Comparison of ENCODE assay signal across 1 cellular context in the genomic region with DNA sequence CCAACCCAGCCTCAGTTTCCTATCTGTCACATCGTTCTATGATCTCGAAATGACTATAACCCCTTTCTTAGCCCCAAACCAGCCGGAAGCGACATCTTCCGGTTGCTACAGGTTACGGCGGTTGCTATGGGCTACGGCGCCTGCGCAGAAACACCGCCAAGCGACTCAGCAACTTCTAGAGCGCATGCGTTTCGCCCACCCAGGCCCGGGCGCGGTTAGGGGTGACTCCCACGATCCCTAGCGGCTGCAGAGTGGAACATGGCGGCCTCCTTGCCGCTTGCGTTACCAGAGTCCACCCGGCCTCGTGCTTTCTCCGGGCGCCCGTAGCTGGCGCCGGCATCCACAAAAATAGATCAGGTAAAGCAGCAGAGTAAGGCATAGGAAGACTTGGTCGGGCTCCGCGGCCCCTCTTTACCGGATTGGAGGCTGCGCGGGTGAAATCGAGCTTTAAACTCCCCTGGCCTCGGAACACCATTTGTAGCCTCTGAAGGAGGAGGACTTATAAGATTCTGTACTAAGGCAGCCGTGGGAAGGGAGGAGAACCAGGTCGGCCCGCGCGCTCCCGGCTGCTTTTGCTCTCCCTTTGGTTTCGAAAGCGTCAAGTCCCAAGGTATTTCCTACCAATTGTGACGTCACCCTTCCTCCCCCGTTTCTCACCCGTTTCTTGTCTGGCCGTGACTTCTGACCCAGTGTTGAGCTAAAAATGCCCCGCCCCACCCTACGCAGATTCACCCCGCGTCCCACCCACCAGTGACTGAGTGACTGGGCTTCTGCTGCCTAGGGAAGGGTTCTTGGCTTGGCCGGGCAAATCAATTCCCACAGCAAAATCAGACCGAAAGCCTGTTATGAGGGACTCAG.
TF ChIP-seq lines count a peak whose summit lies in the region.

No MANE protein-coding gene starts in this region.

TF ChIP-seq in K562, 482 proteins besides CTCF, POLR2A, EP300 and RAD21 (continued from another document and continues in another):
- TF ChIP-seq, protein P1, sequence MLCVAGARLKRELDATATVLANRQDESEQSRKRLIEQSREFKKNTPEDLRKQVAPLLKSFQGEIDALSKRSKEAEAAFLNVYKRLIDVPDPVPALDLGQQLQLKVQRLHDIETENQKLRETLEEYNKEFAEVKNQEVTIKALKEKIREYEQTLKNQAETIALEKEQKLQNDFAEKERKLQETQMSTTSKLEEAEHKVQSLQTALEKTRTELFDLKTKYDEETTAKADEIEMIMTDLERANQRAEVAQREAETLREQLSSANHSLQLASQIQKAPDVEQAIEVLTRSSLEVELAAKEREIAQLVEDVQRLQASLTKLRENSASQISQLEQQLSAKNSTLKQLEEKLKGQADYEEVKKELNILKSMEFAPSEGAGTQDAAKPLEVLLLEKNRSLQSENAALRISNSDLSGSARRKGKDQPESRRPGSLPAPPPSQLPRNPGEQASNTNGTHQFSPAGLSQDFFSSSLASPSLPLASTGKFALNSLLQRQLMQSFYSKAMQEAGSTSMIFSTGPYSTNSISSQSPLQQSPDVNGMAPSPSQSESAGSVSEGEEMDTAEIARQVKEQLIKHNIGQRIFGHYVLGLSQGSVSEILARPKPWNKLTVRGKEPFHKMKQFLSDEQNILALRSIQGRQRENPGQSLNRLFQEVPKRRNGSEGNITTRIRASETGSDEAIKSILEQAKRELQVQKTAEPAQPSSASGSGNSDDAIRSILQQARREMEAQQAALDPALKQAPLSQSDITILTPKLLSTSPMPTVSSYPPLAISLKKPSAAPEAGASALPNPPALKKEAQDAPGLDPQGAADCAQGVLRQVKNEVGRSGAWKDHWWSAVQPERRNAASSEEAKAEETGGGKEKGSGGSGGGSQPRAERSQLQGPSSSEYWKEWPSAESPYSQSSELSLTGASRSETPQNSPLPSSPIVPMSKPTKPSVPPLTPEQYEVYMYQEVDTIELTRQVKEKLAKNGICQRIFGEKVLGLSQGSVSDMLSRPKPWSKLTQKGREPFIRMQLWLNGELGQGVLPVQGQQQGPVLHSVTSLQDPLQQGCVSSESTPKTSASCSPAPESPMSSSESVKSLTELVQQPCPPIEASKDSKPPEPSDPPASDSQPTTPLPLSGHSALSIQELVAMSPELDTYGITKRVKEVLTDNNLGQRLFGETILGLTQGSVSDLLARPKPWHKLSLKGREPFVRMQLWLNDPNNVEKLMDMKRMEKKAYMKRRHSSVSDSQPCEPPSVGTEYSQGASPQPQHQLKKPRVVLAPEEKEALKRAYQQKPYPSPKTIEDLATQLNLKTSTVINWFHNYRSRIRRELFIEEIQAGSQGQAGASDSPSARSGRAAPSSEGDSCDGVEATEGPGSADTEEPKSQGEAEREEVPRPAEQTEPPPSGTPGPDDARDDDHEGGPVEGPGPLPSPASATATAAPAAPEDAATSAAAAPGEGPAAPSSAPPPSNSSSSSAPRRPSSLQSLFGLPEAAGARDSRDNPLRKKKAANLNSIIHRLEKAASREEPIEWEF (CRISPR knock-in tag; IDR thresholded peaks at IDR 0.05) = no peak
- no peak for TF ChIP-seq FOXM1 (IDR thresholded peaks at IDR 0.05; ENCODE audit: low read depth)
- no peak for TF ChIP-seq FOXM1 (CRISPR knock-in tag; IDR thresholded peaks at IDR 0.05; ENCODE audit: low read depth)
- TF ChIP-seq, protein P2, sequence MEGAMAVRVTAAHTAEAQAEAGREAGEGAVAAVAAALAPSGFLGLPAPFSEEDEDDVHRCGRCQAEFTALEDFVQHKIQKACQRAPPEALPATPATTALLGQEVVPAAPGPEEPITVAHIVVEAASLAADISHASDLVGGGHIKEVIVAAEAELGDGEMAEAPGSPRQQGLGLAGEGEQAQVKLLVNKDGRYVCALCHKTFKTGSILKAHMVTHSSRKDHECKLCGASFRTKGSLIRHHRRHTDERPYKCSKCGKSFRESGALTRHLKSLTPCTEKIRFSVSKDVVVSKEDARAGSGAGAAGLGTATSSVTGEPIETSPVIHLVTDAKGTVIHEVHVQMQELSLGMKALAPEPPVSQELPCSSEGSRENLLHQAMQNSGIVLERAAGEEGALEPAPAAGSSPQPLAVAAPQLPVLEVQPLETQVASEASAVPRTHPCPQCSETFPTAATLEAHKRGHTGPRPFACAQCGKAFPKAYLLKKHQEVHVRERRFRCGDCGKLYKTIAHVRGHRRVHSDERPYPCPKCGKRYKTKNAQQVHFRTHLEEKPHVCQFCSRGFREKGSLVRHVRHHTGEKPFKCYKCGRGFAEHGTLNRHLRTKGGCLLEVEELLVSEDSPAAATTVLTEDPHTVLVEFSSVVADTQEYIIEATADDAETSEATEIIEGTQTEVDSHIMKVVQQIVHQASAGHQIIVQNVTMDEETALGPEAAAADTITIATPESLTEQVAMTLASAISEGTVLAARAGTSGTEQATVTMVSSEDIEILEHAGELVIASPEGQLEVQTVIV (CRISPR knock-in tag; IDR thresholded peaks at IDR 0.05; ENCODE audit: borderline replicate concordance) = no peak
- no peak for TF ChIP-seq ARHGAP35 (IDR thresholded peaks at IDR 0.05; ENCODE audit: partially characterized antibody)
- TF ChIP-seq, protein P3, sequence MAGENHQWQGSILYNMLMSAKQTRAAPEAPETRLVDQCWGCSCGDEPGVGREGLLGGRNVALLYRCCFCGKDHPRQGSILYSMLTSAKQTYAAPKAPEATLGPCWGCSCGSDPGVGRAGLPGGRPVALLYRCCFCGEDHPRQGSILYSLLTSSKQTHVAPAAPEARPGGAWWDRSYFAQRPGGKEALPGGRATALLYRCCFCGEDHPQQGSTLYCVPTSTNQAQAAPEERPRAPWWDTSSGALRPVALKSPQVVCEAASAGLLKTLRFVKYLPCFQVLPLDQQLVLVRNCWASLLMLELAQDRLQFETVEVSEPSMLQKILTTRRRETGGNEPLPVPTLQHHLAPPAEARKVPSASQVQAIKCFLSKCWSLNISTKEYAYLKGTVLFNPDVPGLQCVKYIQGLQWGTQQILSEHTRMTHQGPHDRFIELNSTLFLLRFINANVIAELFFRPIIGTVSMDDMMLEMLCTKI (IDR thresholded peaks at IDR 0.05; ENCODE audit: partially characterized antibody) = no peak
- no peak for TF ChIP-seq POLR3A (IDR thresholded peaks at IDR 0.05; ENCODE audit: borderline replicate concordance, extremely low read depth, insufficient read depth, insufficient read length)
- TF ChIP-seq, protein P4, sequence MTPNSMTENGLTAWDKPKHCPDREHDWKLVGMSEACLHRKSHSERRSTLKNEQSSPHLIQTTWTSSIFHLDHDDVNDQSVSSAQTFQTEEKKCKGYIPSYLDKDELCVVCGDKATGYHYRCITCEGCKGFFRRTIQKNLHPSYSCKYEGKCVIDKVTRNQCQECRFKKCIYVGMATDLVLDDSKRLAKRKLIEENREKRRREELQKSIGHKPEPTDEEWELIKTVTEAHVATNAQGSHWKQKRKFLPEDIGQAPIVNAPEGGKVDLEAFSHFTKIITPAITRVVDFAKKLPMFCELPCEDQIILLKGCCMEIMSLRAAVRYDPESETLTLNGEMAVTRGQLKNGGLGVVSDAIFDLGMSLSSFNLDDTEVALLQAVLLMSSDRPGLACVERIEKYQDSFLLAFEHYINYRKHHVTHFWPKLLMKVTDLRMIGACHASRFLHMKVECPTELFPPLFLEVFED (CRISPR knock-in tag; conservative IDR thresholded peaks at IDR 0.05) = no peak; the same call in 1 of the 2 replicates
- TF ChIP-seq, protein P5, sequence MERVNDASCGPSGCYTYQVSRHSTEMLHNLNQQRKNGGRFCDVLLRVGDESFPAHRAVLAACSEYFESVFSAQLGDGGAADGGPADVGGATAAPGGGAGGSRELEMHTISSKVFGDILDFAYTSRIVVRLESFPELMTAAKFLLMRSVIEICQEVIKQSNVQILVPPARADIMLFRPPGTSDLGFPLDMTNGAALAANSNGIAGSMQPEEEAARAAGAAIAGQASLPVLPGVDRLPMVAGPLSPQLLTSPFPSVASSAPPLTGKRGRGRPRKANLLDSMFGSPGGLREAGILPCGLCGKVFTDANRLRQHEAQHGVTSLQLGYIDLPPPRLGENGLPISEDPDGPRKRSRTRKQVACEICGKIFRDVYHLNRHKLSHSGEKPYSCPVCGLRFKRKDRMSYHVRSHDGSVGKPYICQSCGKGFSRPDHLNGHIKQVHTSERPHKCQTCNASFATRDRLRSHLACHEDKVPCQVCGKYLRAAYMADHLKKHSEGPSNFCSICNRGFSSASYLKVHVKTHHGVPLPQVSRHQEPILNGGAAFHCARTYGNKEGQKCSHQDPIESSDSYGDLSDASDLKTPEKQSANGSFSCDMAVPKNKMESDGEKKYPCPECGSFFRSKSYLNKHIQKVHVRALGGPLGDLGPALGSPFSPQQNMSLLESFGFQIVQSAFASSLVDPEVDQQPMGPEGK (CRISPR knock-in tag; IDR thresholded peaks at IDR 0.05; ENCODE audit: borderline replicate concordance) = no peak
- no peak for TF ChIP-seq CHD2 (IDR thresholded peaks at IDR 0.05; ENCODE audit: low read depth, low read length)
- TF ChIP-seq ASH1L (IDR thresholded peaks at IDR 0.05; ENCODE audit: borderline replicate concordance, low read depth, partially characterized antibody) = no peak
- TF ChIP-seq TCF7 (IDR thresholded peaks at IDR 0.05; ENCODE audit: borderline replicate concordance) = no peak
- TF ChIP-seq ZNF785 (CRISPR knock-in tag; IDR thresholded peaks at IDR 0.05) = no peak
- no peak for TF ChIP-seq ZC3H11A (IDR thresholded peaks at IDR 0.05; ENCODE audit: low read depth, low read length)
- TF ChIP-seq TCF3 (CRISPR knock-in tag; IDR thresholded peaks at IDR 0.05) = no peak
- TF ChIP-seq PHB (CRISPR knock-in tag; IDR thresholded peaks at IDR 0.05) = no peak
- TF ChIP-seq, protein P6, sequence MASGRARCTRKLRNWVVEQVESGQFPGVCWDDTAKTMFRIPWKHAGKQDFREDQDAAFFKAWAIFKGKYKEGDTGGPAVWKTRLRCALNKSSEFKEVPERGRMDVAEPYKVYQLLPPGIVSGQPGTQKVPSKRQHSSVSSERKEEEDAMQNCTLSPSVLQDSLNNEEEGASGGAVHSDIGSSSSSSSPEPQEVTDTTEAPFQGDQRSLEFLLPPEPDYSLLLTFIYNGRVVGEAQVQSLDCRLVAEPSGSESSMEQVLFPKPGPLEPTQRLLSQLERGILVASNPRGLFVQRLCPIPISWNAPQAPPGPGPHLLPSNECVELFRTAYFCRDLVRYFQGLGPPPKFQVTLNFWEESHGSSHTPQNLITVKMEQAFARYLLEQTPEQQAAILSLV (tag; IDR thresholded peaks at IDR 0.05) = no peak
- peak; percentile 86; the same call in 1 of the 2 replicates for TF ChIP-seq NBN (IDR thresholded peaks at IDR 0.05; ENCODE audit: low read depth)
- TF ChIP-seq FIP1L1 (IDR thresholded peaks at IDR 0.05; ENCODE audit: low read depth, low read length, poor library complexity, severe bottlenecking) = peak; percentile 21
- TF ChIP-seq TFAM (CRISPR knock-in tag; conservative IDR thresholded peaks at IDR 0.05) = no peak
- TF ChIP-seq, protein P7, sequence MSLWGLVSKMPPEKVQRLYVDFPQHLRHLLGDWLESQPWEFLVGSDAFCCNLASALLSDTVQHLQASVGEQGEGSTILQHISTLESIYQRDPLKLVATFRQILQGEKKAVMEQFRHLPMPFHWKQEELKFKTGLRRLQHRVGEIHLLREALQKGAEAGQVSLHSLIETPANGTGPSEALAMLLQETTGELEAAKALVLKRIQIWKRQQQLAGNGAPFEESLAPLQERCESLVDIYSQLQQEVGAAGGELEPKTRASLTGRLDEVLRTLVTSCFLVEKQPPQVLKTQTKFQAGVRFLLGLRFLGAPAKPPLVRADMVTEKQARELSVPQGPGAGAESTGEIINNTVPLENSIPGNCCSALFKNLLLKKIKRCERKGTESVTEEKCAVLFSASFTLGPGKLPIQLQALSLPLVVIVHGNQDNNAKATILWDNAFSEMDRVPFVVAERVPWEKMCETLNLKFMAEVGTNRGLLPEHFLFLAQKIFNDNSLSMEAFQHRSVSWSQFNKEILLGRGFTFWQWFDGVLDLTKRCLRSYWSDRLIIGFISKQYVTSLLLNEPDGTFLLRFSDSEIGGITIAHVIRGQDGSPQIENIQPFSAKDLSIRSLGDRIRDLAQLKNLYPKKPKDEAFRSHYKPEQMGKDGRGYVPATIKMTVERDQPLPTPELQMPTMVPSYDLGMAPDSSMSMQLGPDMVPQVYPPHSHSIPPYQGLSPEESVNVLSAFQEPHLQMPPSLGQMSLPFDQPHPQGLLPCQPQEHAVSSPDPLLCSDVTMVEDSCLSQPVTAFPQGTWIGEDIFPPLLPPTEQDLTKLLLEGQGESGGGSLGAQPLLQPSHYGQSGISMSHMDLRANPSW (CRISPR knock-in tag; IDR thresholded peaks at IDR 0.05) = no peak
- no peak for TF ChIP-seq ZNF184 (CRISPR knock-in tag; IDR thresholded peaks at IDR 0.05)
- TF ChIP-seq, protein P8, sequence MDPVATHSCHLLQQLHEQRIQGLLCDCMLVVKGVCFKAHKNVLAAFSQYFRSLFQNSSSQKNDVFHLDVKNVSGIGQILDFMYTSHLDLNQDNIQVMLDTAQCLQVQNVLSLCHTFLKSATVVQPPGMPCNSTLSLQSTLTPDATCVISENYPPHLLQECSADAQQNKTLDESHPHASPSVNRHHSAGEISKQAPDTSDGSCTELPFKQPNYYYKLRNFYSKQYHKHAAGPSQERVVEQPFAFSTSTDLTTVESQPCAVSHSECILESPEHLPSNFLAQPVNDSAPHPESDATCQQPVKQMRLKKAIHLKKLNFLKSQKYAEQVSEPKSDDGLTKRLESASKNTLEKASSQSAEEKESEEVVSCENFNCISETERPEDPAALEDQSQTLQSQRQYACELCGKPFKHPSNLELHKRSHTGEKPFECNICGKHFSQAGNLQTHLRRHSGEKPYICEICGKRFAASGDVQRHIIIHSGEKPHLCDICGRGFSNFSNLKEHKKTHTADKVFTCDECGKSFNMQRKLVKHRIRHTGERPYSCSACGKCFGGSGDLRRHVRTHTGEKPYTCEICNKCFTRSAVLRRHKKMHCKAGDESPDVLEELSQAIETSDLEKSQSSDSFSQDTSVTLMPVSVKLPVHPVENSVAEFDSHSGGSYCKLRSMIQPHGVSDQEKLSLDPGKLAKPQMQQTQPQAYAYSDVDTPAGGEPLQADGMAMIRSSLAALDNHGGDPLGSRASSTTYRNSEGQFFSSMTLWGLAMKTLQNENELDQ (CRISPR knock-in tag; IDR thresholded peaks at IDR 0.05; ENCODE audit: borderline replicate concordance) = no peak
- TF ChIP-seq ILK (tag; IDR thresholded peaks at IDR 0.05; ENCODE audit: borderline replicate concordance, low read depth) = no peak
- TF ChIP-seq BACH1 (tag; IDR thresholded peaks at IDR 0.05) = no peak
- TF ChIP-seq BMI1 (IDR thresholded peaks at IDR 0.05; ENCODE audit: low read length) = peak; percentile 100
- TF ChIP-seq, protein P9, sequence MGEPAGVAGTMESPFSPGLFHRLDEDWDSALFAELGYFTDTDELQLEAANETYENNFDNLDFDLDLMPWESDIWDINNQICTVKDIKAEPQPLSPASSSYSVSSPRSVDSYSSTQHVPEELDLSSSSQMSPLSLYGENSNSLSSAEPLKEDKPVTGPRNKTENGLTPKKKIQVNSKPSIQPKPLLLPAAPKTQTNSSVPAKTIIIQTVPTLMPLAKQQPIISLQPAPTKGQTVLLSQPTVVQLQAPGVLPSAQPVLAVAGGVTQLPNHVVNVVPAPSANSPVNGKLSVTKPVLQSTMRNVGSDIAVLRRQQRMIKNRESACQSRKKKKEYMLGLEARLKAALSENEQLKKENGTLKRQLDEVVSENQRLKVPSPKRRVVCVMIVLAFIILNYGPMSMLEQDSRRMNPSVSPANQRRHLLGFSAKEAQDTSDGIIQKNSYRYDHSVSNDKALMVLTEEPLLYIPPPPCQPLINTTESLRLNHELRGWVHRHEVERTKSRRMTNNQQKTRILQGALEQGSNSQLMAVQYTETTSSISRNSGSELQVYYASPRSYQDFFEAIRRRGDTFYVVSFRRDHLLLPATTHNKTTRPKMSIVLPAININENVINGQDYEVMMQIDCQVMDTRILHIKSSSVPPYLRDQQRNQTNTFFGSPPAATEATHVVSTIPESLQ (CRISPR knock-in tag; IDR thresholded peaks at IDR 0.05) = no peak
